17 cellular contexts compared by ENCODE assay signal in the genomic region with DNA sequence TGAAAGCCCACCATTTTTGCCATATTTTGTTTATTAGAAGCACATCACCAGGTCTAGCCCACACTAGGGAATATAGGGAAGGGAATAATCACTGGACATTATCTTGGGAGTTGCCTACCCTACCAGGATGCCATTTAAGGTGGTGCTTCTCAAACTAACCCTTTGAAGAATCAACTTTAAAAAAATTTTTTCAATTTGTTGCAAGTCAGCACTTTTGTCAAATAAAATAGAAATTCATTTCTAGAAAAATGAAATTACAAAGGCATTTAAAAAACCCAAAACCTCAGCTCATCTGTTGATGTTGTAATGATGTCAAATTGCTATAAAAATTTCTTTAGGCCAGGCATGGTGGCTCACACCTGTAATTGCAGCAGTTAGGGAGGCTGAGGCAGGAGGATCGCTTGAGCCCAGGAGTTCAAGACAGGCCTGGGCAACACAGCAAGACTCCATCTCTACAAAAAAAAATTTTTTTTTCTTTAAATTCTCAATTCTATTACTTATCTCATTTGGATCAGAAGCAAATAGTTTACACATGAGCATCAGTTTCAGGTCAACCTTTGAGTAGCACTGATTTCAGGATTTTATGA. TPM values are rescaled to one million over a fixed set of nuclear protein-coding genes. Genes with fewer than 3 reads are reported as not detected.
DNase-seq lines count a peak whose midpoint lies in the region; ATAC-seq, FAIRE-seq and TF ChIP-seq lines count a peak whose summit lies in the region.
"Had no signal": no experiment of that assay in that cellular context is flagged by ENCODE, and none has a peak within 500 bp of the region (broad histone marks: within the 10 kb centered on the region; RNA-seq: fewer than 3 reads in every experiment).

No MANE protein-coding gene starts in this region.

- H3K4me1 Mint-ChIP-seq in activated CD4-positive, alpha-beta memory T cell treated with anti-CD3 and anti-CD28 coated beads for 36 hours (ENCODE audit: low read depth) = peaks cover 24% of the 10 kb centered on the region

- no peak overlapping the region for H2AFZ ChIP-seq in IMR-90 (replicated peaks; ENCODE audit: low read length, poor library complexity)
- no peak overlapping the region for H2AFZ ChIP-seq in H1 (ENCODE audit: low read length)

- H3K9me3 ChIP-seq in IMR-90 (ENCODE audit: control insufficient read depth, insufficient read depth, low read length) (no peaks in the 10 kb centered on the region), H1 (ENCODE audit: insufficient read depth in 2 of 2, low read depth in 1 of 2, low read length in 1 of 2) (peaks cover 7 to 13% of the 10 kb centered on the region in 2 experiments; a peak in 2 of 4 replicates)

- H2BK5ac ChIP-seq in IMR-90 (ENCODE audit: low read depth, low read length, poor library complexity, severe bottlenecking) = no peak overlapping the region
- H2BK5ac ChIP-seq in H1 (ENCODE audit: low read depth, low read length) = no peak overlapping the region

- peaks cover 2% of the 10 kb centered on the region for H3K27me3 Mint-ChIP-seq in activated CD4-positive, alpha-beta memory T cell treated with anti-CD3 and anti-CD28 coated beads for 36 hours
- H3K27me3 Mint-ChIP-seq: CD4-positive, alpha-beta memory T cell had no signal

- peaks cover 23% of the 10 kb centered on the region for H3K9me1 ChIP-seq in IMR-90 (ENCODE audit: insufficient read depth, low read length)

- H4K20me1 ChIP-seq in IMR-90 (ENCODE audit: insufficient read depth, low read length) (no peaks in the 10 kb centered on the region), H1 (replicated peaks in 1 of 2; ENCODE audit: control insufficient read depth in 1 of 2, insufficient read depth in 2 of 2, low read length in 2 of 2) (peaks cover 7 to 11% of the 10 kb centered on the region in 2 experiments)
- H4K20me1 ChIP-seq: BLaER1 had no signal

- no peak for FAIRE-seq in H1 (lab: Jason Lieb, UNC)
- FAIRE-seq: GM12878, H54 had no signal

- H3K4me3 ChIP-seq in IMR-90 (ENCODE audit: insufficient read depth, low read depth, low read length) (no peak overlapping the region), H1 (ENCODE audit: extremely low read depth in 1 of 4, insufficient read depth in 2 of 4, low read depth in 3 of 4, low read length in 4 of 4) (no peak overlapping the region)
- H3K4me3 ChIP-seq: BLaER1, GM12878 had no signal

- no peak overlapping the region for H3K9ac ChIP-seq in IMR-90 (ENCODE audit: low read depth, low read length)
- no peak overlapping the region for H3K9ac ChIP-seq in H1 (replicated peaks in 1 of 4; ENCODE audit: extremely low read depth in 1 of 4, low read depth in 3 of 4, low read length in 3 of 4)
- H3K9ac ChIP-seq: BLaER1 had no signal

- no peak overlapping the region for H2BK12ac ChIP-seq in H1 (ENCODE audit: low read depth, low read length)

- WGBS in IMR-90 (ENCODE audit: extremely low coverage in 2 of 2, insufficient read length in 1 of 2), 2 experiments = no CpG with 5 or more reads among the region's 1 CpG
- WGBS in H1 (ENCODE audit: extremely low coverage in 1 of 2, insufficient coverage in 1 of 2, insufficient read length in 1 of 2, insufficient replicate concordance in 2 of 2, low coverage in 1 of 2, low lambda C conversion rate in 2 of 2, missing lambda C conversion rate in 1 of 2), 2 experiments = 90% methylated on average over 1 of the region's 1 CpG; no CpG with 5 or more reads in 1 of the 2 experiments

- no peak overlapping the region for H3K18ac ChIP-seq in IMR-90 (ENCODE audit: low read depth, low read length)
- H3K18ac ChIP-seq in H1 (ENCODE audit: extremely low read depth, low read length) = no peak overlapping the region

- H2AK9ac ChIP-seq in IMR-90 (replicated peaks; ENCODE audit: low read depth, low read length, poor library complexity) = no peak overlapping the region

- H3K36me3 ChIP-seq in IMR-90 (ENCODE audit: control insufficient read depth, insufficient read depth, low read length) = no peaks in the 10 kb centered on the region
- H3K36me3 ChIP-seq in H1 (ENCODE audit: control insufficient read depth in 2 of 4, insufficient read depth in 4 of 4, low read length in 3 of 4) = no peaks in the 10 kb centered on the region
- H3K36me3 ChIP-seq: BLaER1 had no signal

- POLR2A ChIA-PET in IMR-90 (lab: Charles Lee; ENCODE audit: unreplicated experiment) = no interaction called here
- POLR2A ChIA-PET in H1 (lab: Charles Lee; ENCODE audit: partially characterized antibody) = interaction anchor here (1.0 to 5.2 kb wide), 4 partner anchors 11 to 49 kb away, joined by 4 to 36 read pairs (median 22); partner anchors contain the start of gene HNRNPA2B1
- POLR2A ChIA-PET in activated CD4-positive, alpha-beta memory T cell treated with anti-CD3 and anti-CD28 coated beads for 36 hours (lab: Charles Lee) = no interaction called here

- DNase-seq in NCI-H82 treated with DMSO at 0.1 percent for 48 hours (lab: John Stamatoyannopoulos, UW; ENCODE audit: unreplicated experiment) (peak; percentile 13), NCI-H82 (lab: John Stamatoyannopoulos, UW) (no peak), IMR-90 (no peak), H1 (ENCODE audit: low read depth in 1 of 2, low spot score in 2 of 2) (no peak)
- DNase-seq in activated CD4-positive, alpha-beta memory T cell treated with anti-CD3 and anti-CD28 coated beads for 36 hours = no peak
- DNase-seq: CD4-positive, alpha-beta memory T cell; DMS153; DMS79 treated with DMSO at 0.1 percent for 48 hours; HFFc6 had no signal

- H2BK120ac ChIP-seq in IMR-90 (ENCODE audit: low read depth, low read length) = no peak overlapping the region
- no peak overlapping the region for H2BK120ac ChIP-seq in H1 (replicated peaks; ENCODE audit: low read depth, low read length)

- no peak for TF ChIP-seq POLR2A in IMR-90 (IDR thresholded peaks at IDR 0.05; ENCODE audit: low read depth, low read length)
- TF ChIP-seq POLR2A in H1 (IDR thresholded peaks at IDR 0.05; ENCODE audit: control extremely low read depth in 1 of 2, low read depth in 2 of 2, low read length in 2 of 2) = no peak

- H3K4me3 Mint-ChIP-seq in activated CD4-positive, alpha-beta memory T cell treated with anti-CD3 and anti-CD28 coated beads for 36 hours = no peak overlapping the region
- H3K4me3 Mint-ChIP-seq: CD14-positive monocyte, HFFc6 had no signal

- intact Hi-C loops in IMR-90 (cut with micrococcal nuclease) = no loop called here
- intact Hi-C loops in activated CD4-positive, alpha-beta memory T cell treated with anti-CD3 and anti-CD28 coated beads for 36 hours (cut with micrococcal nuclease) = no loop called here

- in situ Hi-C loops in IMR-90 (cut with MboI; ENCODE audit: low sequenced_read_pairs) = no loop called here

- H3K14ac ChIP-seq in IMR-90 (replicated peaks; ENCODE audit: low read depth, low read length) (no peak overlapping the region), H1 (ENCODE audit: insufficient read length) (no peak overlapping the region)

- no peak overlapping the region for H2BK20ac ChIP-seq in IMR-90 (ENCODE audit: low read depth, low read length)
- H2BK20ac ChIP-seq in H1 (ENCODE audit: low read length) = no peak overlapping the region

- no peak overlapping the region for H4K5ac ChIP-seq in IMR-90 (ENCODE audit: low read depth, low read length)
- no peak overlapping the region for H4K5ac ChIP-seq in H1 (ENCODE audit: insufficient read length, low read depth, low read length)

- H3K23me2 ChIP-seq in H1 (ENCODE audit: low read depth, low read length) = peaks cover 6% of the 10 kb centered on the region

- no peak for TF ChIP-seq CTCF in IMR-90 (conservative IDR thresholded peaks at IDR 0.05; ENCODE audit: low read depth, low read length)
- no peak for TF ChIP-seq CTCF in H1 (IDR thresholded peaks at IDR 0.05; ENCODE audit: control extremely low read depth in 1 of 3, insufficient read depth in 1 of 3, low read depth in 1 of 3, low read length in 3 of 3)

- BruUV-seq in IMR-90 (replicated peaks; lab: Mats Ljungman, UMichigan) = no TSS peak

- dilution Hi-C loops in IMR-90 (cut with HindIII; ENCODE audit: low sequenced_read_pairs, unreplicated experiment) = no loop called here

- TF ChIP-seq EP300 in H1 (IDR thresholded peaks at IDR 0.05; ENCODE audit: borderline replicate concordance in 1 of 2, low read depth in 2 of 2, low read length in 2 of 2) = no peak

- H3K4me1 ChIP-seq in IMR-90 (ENCODE audit: control insufficient read depth, insufficient read depth, low read length) (peaks cover 14% of the 10 kb centered on the region), H1 (replicated peaks in 1 of 4; ENCODE audit: control insufficient read depth in 3 of 4, insufficient read depth in 4 of 4, low read length in 3 of 4) (peaks cover 0 to 13% (median 8%) of the 10 kb centered on the region in 4 experiments; a peak in 6 of 7 replicates)

- H3K79me1 ChIP-seq in IMR-90 (ENCODE audit: low read depth in 1 of 2, low read length in 2 of 2) (peaks cover 4 to 25% of the 10 kb centered on the region in 2 experiments; a peak in 3 of 4 replicates), H1 (ENCODE audit: low read depth, low read length) (peaks cover 8% of the 10 kb centered on the region)

- no peak for TF ChIP-seq RAD21 in IMR-90 (IDR thresholded peaks at IDR 0.05; ENCODE audit: low read length)
- TF ChIP-seq RAD21 in H1 (IDR thresholded peaks at IDR 0.05 in 1 of 2, conservative IDR thresholded peaks at IDR 0.05 in 1 of 2; ENCODE audit: low read depth in 2 of 2, low read length in 2 of 2) = no peak

- CTCF ChIA-PET in IMR-90 (lab: Yijun Ruan, JAX) (no interaction called here), H1 (lab: Charles Lee; ENCODE audit: partially characterized antibody) (interaction anchor here (1.3 kb wide), 1 partner anchor 70 kb away, joined by 3 read pairs; no protein-coding TSS in a partner anchor)
- CTCF ChIA-PET in activated CD4-positive, alpha-beta memory T cell treated with anti-CD3 and anti-CD28 coated beads for 36 hours (lab: Charles Lee) = interaction anchor here (1.0 kb wide), 1 partner anchor 70 kb away, joined by 3 read pairs; no protein-coding TSS in a partner anchor

- H3K23ac ChIP-seq in IMR-90 (ENCODE audit: low read depth, low read length) (no peak overlapping the region), H1 (ENCODE audit: insufficient read length) (no peak overlapping the region)

- H3K56ac ChIP-seq in IMR-90 (ENCODE audit: extremely low read depth, insufficient read depth, low read length) (no peak overlapping the region), H1 (replicated peaks; ENCODE audit: insufficient read length, low read depth, low read length) (no peak overlapping the region)

- H3K27ac ChIP-seq in IMR-90 (ENCODE audit: insufficient read depth, low read length) (no peak overlapping the region), H1 (ENCODE audit: low read depth, low read length) (no peak overlapping the region)
- H3K27ac ChIP-seq: 22Rv1, BLaER1 had no signal

- ATAC-seq in IMR-90 (ENCODE audit: low read depth) (no peak), HG03469 (IDR thresholded peaks at IDR 0.05; ENCODE audit: unreplicated experiment) (no peak), GM19467 (IDR thresholded peaks at IDR 0.05; ENCODE audit: unreplicated experiment) (no peak)
- ATAC-seq: GM12878, HCT116 had no signal

- H3K27me3 ChIP-seq in IMR-90 (ENCODE audit: control insufficient read depth, insufficient read depth, low read length) (no peaks in the 10 kb centered on the region), H1 (replicated peaks in 1 of 4; ENCODE audit: control insufficient read depth in 3 of 4, extremely low read depth in 1 of 4, insufficient read depth in 3 of 4, low read length in 3 of 4) (peaks cover 0 to under 1% (median 0%) of the 10 kb centered on the region in 4 experiments; a peak in 2 of 7 replicates)
- H3K27me3 ChIP-seq: BLaER1 had no signal

- no peak overlapping the region for H3K27ac Mint-ChIP-seq in activated CD4-positive, alpha-beta memory T cell treated with anti-CD3 and anti-CD28 coated beads for 36 hours
- H3K27ac Mint-ChIP-seq: CD14-positive monocyte, HFFc6 had no signal

- H3K4ac ChIP-seq in IMR-90 (ENCODE audit: low read depth, low read length) (no peak overlapping the region), H1 (replicated peaks; ENCODE audit: insufficient read length, low read depth, low read length) (no peak overlapping the region)

- no peaks in the 10 kb centered on the region for H3K9me3 Mint-ChIP-seq in activated CD4-positive, alpha-beta memory T cell treated with anti-CD3 and anti-CD28 coated beads for 36 hours
- H3K9me3 Mint-ChIP-seq: HFFc6 had no signal

- H2BK15ac ChIP-seq in IMR-90 (ENCODE audit: low read depth, low read length) = no peak overlapping the region
- no peak overlapping the region for H2BK15ac ChIP-seq in H1 (ENCODE audit: low read length)

- peaks cover 9% of the 10 kb centered on the region for H3K36me3 Mint-ChIP-seq in activated CD4-positive, alpha-beta memory T cell treated with anti-CD3 and anti-CD28 coated beads for 36 hours

- H4K8ac ChIP-seq in IMR-90 (ENCODE audit: low read depth in 2 of 2, low read length in 2 of 2) (no peak overlapping the region), H1 (ENCODE audit: extremely low read depth, insufficient read depth, low read length) (no peak overlapping the region)

- no peak overlapping the region for H3K4me2 ChIP-seq in IMR-90 (ENCODE audit: low read depth, low read length)
- H3K4me2 ChIP-seq in H1 (ENCODE audit: insufficient read depth in 1 of 2, low read depth in 2 of 2, low read length in 2 of 2) = no peak overlapping the region
- H3K4me2 ChIP-seq: BLaER1 had no signal

- no peak overlapping the region for H2AK5ac ChIP-seq in IMR-90 (ENCODE audit: low read depth, low read length)
- H2AK5ac ChIP-seq in H1 (ENCODE audit: low read depth, low read length) = no peak overlapping the region

- H3K79me2 ChIP-seq in H1 (ENCODE audit: control insufficient read depth in 1 of 2, insufficient read depth in 2 of 2, low read length in 2 of 2) = peaks cover 0 to 18% of the 10 kb centered on the region in 2 experiments; a peak in 2 of 4 replicates

- no peak overlapping the region for H4K91ac ChIP-seq in IMR-90 (ENCODE audit: insufficient read depth, low read depth, low read length)
- no peak overlapping the region for H4K91ac ChIP-seq in H1 (replicated peaks; ENCODE audit: insufficient read length, low read length)

RNA-seq across cellular contexts. Expression of gene NFE2L3, which starts 2.5 kb away (rescaled TPM):
- total RNA-seq in IMR-90 (2012; rRNA removed) = 37.8 and 43.2 TPM in 2 replicates
- polyA plus RNA-seq in IMR-90 (2012; rRNA removed) (22.8 and 28.0 TPM in 2 replicates), H1 (2011; rRNA removed) (27.6 and 76.5 TPM in 2 replicates)
- polyA plus RNA-seq in IMR-90 (2012; cell fraction: cytosol; rRNA removed) = 9.0 and 13.0 TPM in 2 replicates
- 5.1 and 19.4 TPM in 2 replicates for polyA plus RNA-seq in IMR-90 (2012; cell fraction: nucleus; rRNA removed; ENCODE audit: low replicate concordance)
- 62.6 and 64.9 TPM in 2 replicates for total RNA-seq in H1 (2021; fragmentation: NEBNext Ultra II Directional; extraction: Animal tissue kit (Norgen Biotek cat#: 25700))
- polyA plus RNA-seq in H1 (2011; cell fraction: cytosol; rRNA removed) = 39.6 TPM
- 19.2 TPM for polyA plus RNA-seq in H1 (2011; cell fraction: nucleus; rRNA removed)
- polyA plus RNA-seq in H1 (2012, experiment 1 of 2) = 35.5 to 56.0 TPM (median 45.7 TPM) in 4 replicates
- polyA plus RNA-seq in H1 (2012, experiment 2 of 2) = 14.2 TPM
- 169 TPM for polyA plus RNA-seq in H1 (2013, experiment 1 of 2)
- polyA plus RNA-seq in H1 (2013, experiment 2 of 2) = 181 TPM
- 35.9 and 101 TPM in 2 replicates for polyA minus RNA-seq in H1 (2011; rRNA and poly(A)+ RNA removed)
- polyA minus RNA-seq in H1 (2011; cell fraction: cytosol; rRNA and poly(A)+ RNA removed) = 22.8 TPM
- polyA minus RNA-seq in H1 (2011; cell fraction: nucleus; rRNA and poly(A)+ RNA removed) = 35.1 TPM
- total RNA-seq in activated CD4-positive, alpha-beta memory T cell treated with anti-CD3 and anti-CD28 coated beads for 36 hours = 10 to 100 TPM; 27.3 to 30.3 TPM

RNA-seq across cellular contexts. Expression of gene HNRNPA2B1, which starts 51.1 kb away (rescaled TPM):
- 49.3 and 118 TPM in 2 replicates for total RNA-seq in IMR-90 (2012; rRNA removed)
- polyA plus RNA-seq in IMR-90 (2012; rRNA removed) = 417 and 515 TPM in 2 replicates
- 51.3 and 57.4 TPM in 2 replicates for polyA plus RNA-seq in IMR-90 (2012; cell fraction: cytosol; rRNA removed)
- polyA plus RNA-seq in IMR-90 (2012; cell fraction: nucleus; rRNA removed; ENCODE audit: low replicate concordance) = 46.0 and 266 TPM in 2 replicates
- total RNA-seq in H1 (2021; fragmentation: NEBNext Ultra II Directional; extraction: Animal tissue kit (Norgen Biotek cat#: 25700)) = 1,232 and 1,255 TPM in 2 replicates
- polyA plus RNA-seq in H1 (2011; rRNA removed) = 194 and 276 TPM in 2 replicates
- 827 TPM for polyA plus RNA-seq in H1 (2011; cell fraction: cytosol; rRNA removed)
- 197 TPM for polyA plus RNA-seq in H1 (2011; cell fraction: nucleus; rRNA removed)
- polyA plus RNA-seq in H1 (2012, experiment 1 of 2) = 1,566 to 1,828 TPM (median 1,703 TPM) in 4 replicates
- 307 TPM for polyA plus RNA-seq in H1 (2012, experiment 2 of 2)
- 749 TPM for polyA plus RNA-seq in H1 (2013, experiment 1 of 2)
- 693 TPM for polyA plus RNA-seq in H1 (2013, experiment 2 of 2)
- 157 and 166 TPM in 2 replicates for polyA minus RNA-seq in H1 (2011; rRNA and poly(A)+ RNA removed)
- polyA minus RNA-seq in H1 (2011; cell fraction: cytosol; rRNA and poly(A)+ RNA removed) = 245 TPM
- polyA minus RNA-seq in H1 (2011; cell fraction: nucleus; rRNA and poly(A)+ RNA removed) = 224 TPM
- total RNA-seq in activated CD4-positive, alpha-beta memory T cell treated with anti-CD3 and anti-CD28 coated beads for 36 hours = 100 to 1,000 TPM; 906 to 929 TPM

RNA-seq across cellular contexts. Expression of gene CBX3, which starts 52.1 kb away (rescaled TPM):
- 38.2 and 85.0 TPM in 2 replicates for total RNA-seq in IMR-90 (2012; rRNA removed)
- polyA plus RNA-seq in IMR-90 (2012; rRNA removed) (65.6 and 76.5 TPM in 2 replicates), H1 (2011; rRNA removed) (48.7 and 71.3 TPM in 2 replicates)
- 7.2 and 7.8 TPM in 2 replicates for polyA plus RNA-seq in IMR-90 (2012; cell fraction: cytosol; rRNA removed)
- 41.4 and 59.8 TPM in 2 replicates for polyA plus RNA-seq in IMR-90 (2012; cell fraction: nucleus; rRNA removed; ENCODE audit: low replicate concordance)
- total RNA-seq in H1 (2021; fragmentation: NEBNext Ultra II Directional; extraction: Animal tissue kit (Norgen Biotek cat#: 25700)) = 252 and 258 TPM in 2 replicates
- polyA plus RNA-seq in H1 (2011; cell fraction: cytosol; rRNA removed) = 108 TPM
- polyA plus RNA-seq in H1 (2011; cell fraction: nucleus; rRNA removed) = 30.8 TPM
- 126 to 242 TPM (median 134 TPM) in 4 replicates for polyA plus RNA-seq in H1 (2012, experiment 1 of 2)
- 21.1 TPM for polyA plus RNA-seq in H1 (2012, experiment 2 of 2)
- 208 TPM for polyA plus RNA-seq in H1 (2013, experiment 1 of 2)
- polyA plus RNA-seq in H1 (2013, experiment 2 of 2) = 214 TPM
- 30.5 and 38.3 TPM in 2 replicates for polyA minus RNA-seq in H1 (2011; rRNA and poly(A)+ RNA removed)
- 47.8 TPM for polyA minus RNA-seq in H1 (2011; cell fraction: cytosol; rRNA and poly(A)+ RNA removed)
- polyA minus RNA-seq in H1 (2011; cell fraction: nucleus; rRNA and poly(A)+ RNA removed) = 130 TPM
- 100 to 1,000 TPM; 278 to 281 TPM for total RNA-seq in activated CD4-positive, alpha-beta memory T cell treated with anti-CD3 and anti-CD28 coated beads for 36 hours
